In the genomic region with DNA sequence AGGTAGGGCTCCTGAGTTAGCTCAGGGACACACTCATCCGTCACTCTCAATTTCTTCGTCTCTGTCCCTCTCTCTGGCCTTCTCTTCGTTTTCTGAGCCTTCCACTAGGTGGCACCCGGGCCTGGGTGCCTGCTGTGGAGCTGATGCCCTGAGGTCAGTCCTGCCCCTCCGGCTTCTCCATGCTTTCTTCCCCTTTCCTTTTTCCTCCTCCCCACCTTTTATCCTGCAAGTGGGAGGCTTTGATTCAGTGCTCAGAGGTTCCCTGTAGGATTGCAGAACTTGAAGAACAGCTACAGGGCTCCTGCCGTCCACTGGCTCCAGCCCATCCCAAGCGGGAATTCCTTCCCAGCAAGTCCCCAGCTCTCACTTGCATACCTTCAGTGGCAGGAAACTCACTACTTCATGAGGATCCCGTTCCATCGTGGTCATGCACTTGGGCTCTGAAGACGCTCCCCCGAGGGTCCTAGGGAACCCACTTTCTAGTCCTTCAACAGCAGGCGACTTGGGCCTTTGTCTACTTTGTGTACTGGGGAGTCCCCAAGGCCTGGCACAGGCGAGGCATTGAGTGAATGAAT, we compare ENCODE assay signal across 8 cellular contexts. TPM values are rescaled to one million over a fixed set of nuclear protein-coding genes. Genes with fewer than 3 reads are reported as not detected.
A peak's percentile ranks its signal among the peaks of the same experiment; 100 is the strongest.
DNase-seq lines count a peak whose midpoint lies in the region; ATAC-seq, FAIRE-seq and TF ChIP-seq lines count a peak whose summit lies in the region.

No MANE protein-coding gene starts in this region.

- no peak overlapping the region for H3K27ac Mint-ChIP-seq in activated T-cell treated with anti-CD3 and anti-CD28 coated beads, Interleukin-2, amount 50 U/mL, for 72 hours

- no peaks in the 10 kb centered on the region for H3K4me1 Mint-ChIP-seq in activated T-cell treated with anti-CD3 and anti-CD28 coated beads, Interleukin-2, amount 50 U/mL, for 72 hours (ENCODE audit: low read depth)

- no peaks in the 10 kb centered on the region for H3K27me3 Mint-ChIP-seq in activated T-cell treated with anti-CD3 and anti-CD28 coated beads, Interleukin-2, amount 50 U/mL, for 72 hours (ENCODE audit: low read depth)

- H3K4me3 Mint-ChIP-seq in activated T-cell treated with anti-CD3 and anti-CD28 coated beads, Interleukin-2, amount 50 U/mL, for 72 hours, result no peak overlapping the region

- no peak overlapping the region for H3K9ac ChIP-seq in KMS-11

- FAIRE-seq in RCC 7860 (lab: Jason Lieb, UNC), result no peak

- TF ChIP-seq POLR2A in testis (IDR thresholded peaks at IDR 0.05), result no peak

- TF ChIP-seq CTCF in KMS-11 (conservative IDR thresholded peaks at IDR 0.05; ENCODE audit: low read depth, low read length) (peak; percentile 88), fibroblast of the aortic adventitia (IDR thresholded peaks at IDR 0.05; ENCODE audit: insufficient read depth, low read length) (peak; percentile 91), neutrophil (IDR thresholded peaks at IDR 0.05) (peak; percentile 43), testis (IDR thresholded peaks at IDR 0.05) (peak; percentile 53 to 70 (median 69))

- DNase-seq in DMS 273 (lab: John Stamatoyannopoulos, UW; ENCODE audit: unreplicated experiment) (peak; percentile 88), RCC 7860 (ENCODE audit: low spot score) (peak; percentile 64), fibroblast of the aortic adventitia (ENCODE audit: low read depth) (peak; percentile 76), testis (peak; percentile 78)
- DNase-seq in activated T-cell treated with anti-CD3 and anti-CD28 coated beads, Interleukin-2, amount 50 U/mL, for 72 hours, result peak; percentile 61 to 69

- H2AFZ ChIP-seq in KMS-11 (ENCODE audit: low read depth), result peak overlapping the region; percentile 69; the same call in 1 of the 2 replicates

- H3K4me1 ChIP-seq in KMS-11 (ENCODE audit: low read depth, poor library complexity, severe bottlenecking), result peaks cover 15% of the 10 kb centered on the region
- H3K4me1 ChIP-seq in neutrophil (ENCODE audit: control insufficient read depth in 1 of 2, insufficient read depth in 1 of 2, low read depth in 1 of 2, low read length in 1 of 2), result no peaks in the 10 kb centered on the region
- H3K4me1 ChIP-seq in testis, result no peaks in the 10 kb centered on the region

- 49 to 51% methylated on average over 13 of the region's 13 CpGs for WGBS in testis, 2 donors

- peak; percentile 78 to 83 for ATAC-seq in activated T-cell treated with anti-CD3 and anti-CD28 coated beads, Interleukin-2, amount 50 U/mL, for 72 hours (replicated peaks in 1 of 2)
- ATAC-seq in HG02642 (IDR thresholded peaks at IDR 0.05; ENCODE audit: poor library complexity, unreplicated experiment), result no peak

- no peak overlapping the region for H3K27ac ChIP-seq in KMS-11
- H3K27ac ChIP-seq in neutrophil, result no peak overlapping the region
- H3K27ac ChIP-seq in testis, result no peak overlapping the region

- H3K4me2 ChIP-seq in KMS-11, result peak overlapping the region; percentile 35; the same call in 1 of the 2 replicates

- H3K27me3 ChIP-seq in KMS-11 (ENCODE audit: insufficient read depth, low read depth), result no peaks in the 10 kb centered on the region
- H3K27me3 ChIP-seq in neutrophil, result no peaks in the 10 kb centered on the region
- no peaks in the 10 kb centered on the region for H3K27me3 ChIP-seq in testis

- no peaks in the 10 kb centered on the region for H3K36me3 Mint-ChIP-seq in activated T-cell treated with anti-CD3 and anti-CD28 coated beads, Interleukin-2, amount 50 U/mL, for 72 hours (ENCODE audit: insufficient read depth in 2 of 2)

- H3K4me3 ChIP-seq in KMS-11 (IDR thresholded peaks at IDR 0.05; ENCODE audit: insufficient read depth, low read depth, low read length), result no peak overlapping the region
- no peak overlapping the region for H3K4me3 ChIP-seq in fibroblast of the aortic adventitia (ENCODE audit: low read depth, low read length)
- no peak overlapping the region for H3K4me3 ChIP-seq in neutrophil (ENCODE audit: low read depth in 1 of 2, low read length in 1 of 2)
- no peak overlapping the region for H3K4me3 ChIP-seq in testis

- intact Hi-C loops in testis (cut with DNase I; ENCODE audit: low total_unique reads), result loop anchor here (2.0 kb wide), 1 partner anchor 140 kb away; no protein-coding TSS in a partner anchor

- H3K36me3 ChIP-seq in KMS-11 (ENCODE audit: insufficient read depth) (no peaks in the 10 kb centered on the region), neutrophil (no peaks in the 10 kb centered on the region), testis (ENCODE audit: low read depth, missing control alignments) (no peaks in the 10 kb centered on the region)

- no peaks in the 10 kb centered on the region for H3K9me3 Mint-ChIP-seq in activated T-cell treated with anti-CD3 and anti-CD28 coated beads, Interleukin-2, amount 50 U/mL, for 72 hours

- H4K20me1 ChIP-seq in KMS-11 (ENCODE audit: insufficient read depth), result no peaks in the 10 kb centered on the region

- H3K79me2 ChIP-seq in KMS-11 (ENCODE audit: insufficient read depth, low read depth), result no peaks in the 10 kb centered on the region

- H3K9me3 ChIP-seq in neutrophil (no peaks in the 10 kb centered on the region), testis (no peaks in the 10 kb centered on the region)

RNA-seq across cellular contexts. Expression of a gene that starts 45.6 kb away (rescaled TPM):
- total RNA-seq in activated T-cell treated with anti-CD3 and anti-CD28 coated beads, Interleukin-2, amount 50 U/mL, for 72 hours, result 100 to 1,000 TPM; 187 to 223 TPM
- 74.3 and 108 TPM in 2 replicates for total RNA-seq in fibroblast of the aortic adventitia (ENCODE audit: low replicate concordance)
- 100 to 1,000 TPM; 193 to 235 TPM for total RNA-seq in testis
- 91.0 TPM for polyA plus RNA-seq in testis (ENCODE audit: insufficient read depth, low read depth, low replicate concordance)

RNA-seq across cellular contexts. Expression of a gene that starts 56.5 kb away (rescaled TPM):
- 10 to 100 TPM; 59.7 to 68.2 TPM for total RNA-seq in activated T-cell treated with anti-CD3 and anti-CD28 coated beads, Interleukin-2, amount 50 U/mL, for 72 hours
- total RNA-seq in fibroblast of the aortic adventitia (ENCODE audit: low replicate concordance) (571 and 966 TPM in 2 replicates), testis (10 to 100 TPM; 47.2 to 48.8 TPM)
- polyA plus RNA-seq in testis (ENCODE audit: insufficient read depth, low read depth, low replicate concordance), result 72.4 TPM
